Comparison of ENCODE assay signal across 9 cellular contexts in genomic region chrX:131288738-131289511, GRCh38. TPM values are rescaled to one million over a fixed set of nuclear protein-coding genes. Genes with fewer than 3 reads are reported as not detected.
A peak's percentile ranks its signal among the peaks of the same experiment; 100 is the strongest.
DNase-seq lines count a peak whose midpoint lies in the region; ATAC-seq, FAIRE-seq and TF ChIP-seq lines count a peak whose summit lies in the region.
"Had no signal": no experiment of that assay in that cellular context is flagged by ENCODE, and none has a peak within 500 bp of the region (broad histone marks: within the 10 kb centered on the region; RNA-seq: fewer than 3 reads in every experiment).

A gene with protein sequence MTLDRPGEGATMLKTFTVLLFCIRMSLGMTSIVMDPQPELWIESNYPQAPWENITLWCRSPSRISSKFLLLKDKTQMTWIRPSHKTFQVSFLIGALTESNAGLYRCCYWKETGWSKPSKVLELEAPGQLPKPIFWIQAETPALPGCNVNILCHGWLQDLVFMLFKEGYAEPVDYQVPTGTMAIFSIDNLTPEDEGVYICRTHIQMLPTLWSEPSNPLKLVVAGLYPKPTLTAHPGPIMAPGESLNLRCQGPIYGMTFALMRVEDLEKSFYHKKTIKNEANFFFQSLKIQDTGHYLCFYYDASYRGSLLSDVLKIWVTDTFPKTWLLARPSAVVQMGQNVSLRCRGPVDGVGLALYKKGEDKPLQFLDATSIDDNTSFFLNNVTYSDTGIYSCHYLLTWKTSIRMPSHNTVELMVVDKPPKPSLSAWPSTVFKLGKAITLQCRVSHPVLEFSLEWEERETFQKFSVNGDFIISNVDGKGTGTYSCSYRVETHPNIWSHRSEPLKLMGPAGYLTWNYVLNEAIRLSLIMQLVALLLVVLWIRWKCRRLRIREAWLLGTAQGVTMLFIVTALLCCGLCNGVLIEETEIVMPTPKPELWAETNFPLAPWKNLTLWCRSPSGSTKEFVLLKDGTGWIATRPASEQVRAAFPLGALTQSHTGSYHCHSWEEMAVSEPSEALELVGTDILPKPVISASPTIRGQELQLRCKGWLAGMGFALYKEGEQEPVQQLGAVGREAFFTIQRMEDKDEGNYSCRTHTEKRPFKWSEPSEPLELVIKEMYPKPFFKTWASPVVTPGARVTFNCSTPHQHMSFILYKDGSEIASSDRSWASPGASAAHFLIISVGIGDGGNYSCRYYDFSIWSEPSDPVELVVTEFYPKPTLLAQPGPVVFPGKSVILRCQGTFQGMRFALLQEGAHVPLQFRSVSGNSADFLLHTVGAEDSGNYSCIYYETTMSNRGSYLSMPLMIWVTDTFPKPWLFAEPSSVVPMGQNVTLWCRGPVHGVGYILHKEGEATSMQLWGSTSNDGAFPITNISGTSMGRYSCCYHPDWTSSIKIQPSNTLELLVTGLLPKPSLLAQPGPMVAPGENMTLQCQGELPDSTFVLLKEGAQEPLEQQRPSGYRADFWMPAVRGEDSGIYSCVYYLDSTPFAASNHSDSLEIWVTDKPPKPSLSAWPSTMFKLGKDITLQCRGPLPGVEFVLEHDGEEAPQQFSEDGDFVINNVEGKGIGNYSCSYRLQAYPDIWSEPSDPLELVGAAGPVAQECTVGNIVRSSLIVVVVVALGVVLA (N-terminal part only) (minus strand): TSS chrX:131289306. CDS start chrX:131286674, 2,632 bp downstream.

- H3K4me2 ChIP-seq in mammary epithelial cell (ENCODE audit: insufficient read depth, low read depth, low read length) (no peak within 1 kb of the TSS), mesenchymal stem cell (ENCODE audit: low read length, poor library complexity, severe bottlenecking) (peak within 1 kb of the TSS; percentile 75)

- no peak within 1 kb of the TSS for H3K23ac ChIP-seq in mesenchymal stem cell (ENCODE audit: low read length in 2 of 2)

- no peaks in the 10 kb centered on the region for H4K20me1 ChIP-seq in mammary epithelial cell (ENCODE audit: insufficient read depth, low read length)

- H4K8ac ChIP-seq in mesenchymal stem cell (ENCODE audit: low read length) = peak within 1 kb of the TSS; percentile 37

- no TSS peak for BruUV-seq in MCF 10A (replicated peaks; lab: Mats Ljungman, UMichigan)
- no TSS peak for BruUV-seq in mammary epithelial cell (replicated peaks; lab: Mats Ljungman, UMichigan)

- H2BK15ac ChIP-seq in mesenchymal stem cell (ENCODE audit: low read depth, poor library complexity, severe bottlenecking) = no peak within 1 kb of the TSS

- CTCF ChIA-PET in MCF 10A (lab: Yijun Ruan, JAX) (no interaction called here), mammary epithelial cell (lab: Charles Lee; ENCODE audit: low non-redundant PET) (no interaction called here)

- no peak within 1 kb of the TSS for H2BK120ac ChIP-seq in mesenchymal stem cell (ENCODE audit: low read depth, low read length)

- no peak for FAIRE-seq in HTR-8/SVneo (lab: Jason Lieb, UNC)

- peak; percentile 52 for ATAC-seq in aorta (ENCODE audit: low FRiP score)
- ATAC-seq in GM21717 (IDR thresholded peaks at IDR 0.05; ENCODE audit: unreplicated experiment) = no peak
- no peak for ATAC-seq in HG03139 (IDR thresholded peaks at IDR 0.05; ENCODE audit: unreplicated experiment)

- H3K4me1 ChIP-seq in mammary epithelial cell (ENCODE audit: insufficient read depth, low read length) = no peaks in the 10 kb centered on the region
- peaks cover 3% of the 10 kb centered on the region for H3K4me1 ChIP-seq in mesenchymal stem cell (ENCODE audit: control insufficient read depth, insufficient read depth, low read depth, low read length)
- H3K4me1 ChIP-seq in aorta (ENCODE audit: control insufficient read depth in 1 of 2, insufficient read depth in 2 of 2, low read length in 2 of 2) = no peaks in the 10 kb centered on the region

- peak within 1 kb of the TSS in 1 of 2 experiments; percentile 28 for H3K14ac ChIP-seq in mesenchymal stem cell (ENCODE audit: low read length in 2 of 2)

- H3K9me3 Mint-ChIP-seq in MCF 10A (ENCODE audit: unreplicated experiment) = no peaks in the 10 kb centered on the region

- H3K4me1 Mint-ChIP-seq in MCF 10A (ENCODE audit: insufficient read depth, unreplicated experiment) = no peaks in the 10 kb centered on the region

- no peak within 1 kb of the TSS for H2BK5ac ChIP-seq in mesenchymal stem cell (ENCODE audit: low read depth, low read length, poor library complexity, severe bottlenecking)

- POLR2A ChIA-PET in MCF 10A (lab: Yijun Ruan, JAX) = no interaction called here

- DNase-seq in MCF 10A (ENCODE audit: unreplicated experiment) = peak; percentile 21
- DNase-seq in mammary epithelial cell = no peak
- DNase-seq in choroid plexus epithelial cell (ENCODE audit: low read depth) = peak; percentile 3
- DNase-seq in mesenchymal stem cell = peak; percentile 55
- no peak for DNase-seq in aorta
- DNase-seq in HTR-8/SVneo (ENCODE audit: insufficient read length, low spot score) = no peak

- no peak within 1 kb of the TSS for H2AFZ ChIP-seq in mammary epithelial cell (ENCODE audit: low read depth, low read length)
- no peak within 1 kb of the TSS for H2AFZ ChIP-seq in mesenchymal stem cell (ENCODE audit: low read depth, low read length)

- whole genome bisulfite sequencing in mammary epithelial cell (ENCODE audit: low coverage, missing lambda C conversion rate) = 40% methylated on average over 17 of the region's 32 CpGs
- 2% methylated on average over 14 of the region's 32 CpGs for WGBS in mesenchymal stem cell
- 1 to 16% methylated on average over 32 of the region's 32 CpGs for WGBS in aorta, 2 donors

- H2BK12ac ChIP-seq in mesenchymal stem cell (ENCODE audit: low read length in 2 of 2) = no peak within 1 kb of the TSS

- H3K27ac Mint-ChIP-seq in MCF 10A (ENCODE audit: low read depth, unreplicated experiment) = no peak within 1 kb of the TSS

- TF ChIP-seq CTCF in MCF 10A (IDR thresholded peaks at IDR 0.05; ENCODE audit: unreplicated experiment) (no peak), mammary epithelial cell (conservative IDR thresholded peaks at IDR 0.05 in 1 of 2, IDR thresholded peaks at IDR 0.05 in 1 of 2; ENCODE audit: extremely low read depth in 1 of 2, insufficient read depth in 1 of 2, low read depth in 1 of 2, low read length in 2 of 2) (no peak), choroid plexus epithelial cell (conservative IDR thresholded peaks at IDR 0.05; ENCODE audit: low read depth, low read length) (no peak)

- H3K9ac ChIP-seq in mammary epithelial cell (ENCODE audit: insufficient read depth, low read length) (no peak within 1 kb of the TSS), mesenchymal stem cell (ENCODE audit: low read length) (peak within 1 kb of the TSS; percentile 29)

- no peak within 1 kb of the TSS for H3K4ac ChIP-seq in mesenchymal stem cell (ENCODE audit: low read depth in 1 of 2, low read length in 2 of 2)

- no peak within 1 kb of the TSS for H3K4me3 Mint-ChIP-seq in MCF 10A (ENCODE audit: unreplicated experiment)

- H3K79me2 ChIP-seq in mammary epithelial cell (ENCODE audit: insufficient read depth, low read length) = no peaks in the 10 kb centered on the region

- H3K27me3 Mint-ChIP-seq in MCF 10A (ENCODE audit: insufficient read depth, unreplicated experiment) = peaks cover 89% of the 10 kb centered on the region

- H3K36me3 Mint-ChIP-seq in MCF 10A (ENCODE audit: insufficient read depth, unreplicated experiment) = no peaks in the 10 kb centered on the region

- H3K79me1 ChIP-seq in mesenchymal stem cell (replicated peaks; ENCODE audit: low read length, poor library complexity, severe bottlenecking) = no peaks in the 10 kb centered on the region

- peak within 1 kb of the TSS in 1 of 2 experiments; percentile 24 for H3K18ac ChIP-seq in mesenchymal stem cell (ENCODE audit: low read depth in 1 of 2, low read length in 2 of 2)

- dilution Hi-C loops in mammary epithelial cell (cut with HindIII; ENCODE audit: low sequenced_read_pairs) = loop anchor here (10.0 kb wide), 1 partner anchor 54 kb away; no protein-coding TSS in a partner anchor

- H3K4me3 ChIP-seq in mammary epithelial cell (replicated peaks in 1 of 3; ENCODE audit: insufficient read depth in 1 of 3, low read depth in 2 of 3, low read length in 3 of 3) (no peak within 1 kb of the TSS), choroid plexus epithelial cell (ENCODE audit: low read depth, low read length) (no peak within 1 kb of the TSS), mesenchymal stem cell (ENCODE audit: insufficient read depth in 1 of 2, low read depth in 1 of 2, low read length in 2 of 2) (peak within 1 kb of the TSS; percentile 18 to 68), aorta (ENCODE audit: low read length in 2 of 2) (peak within 1 kb of the TSS in 1 of 2 donors; percentile 6)

- no peak within 1 kb of the TSS for H2AK5ac ChIP-seq in mesenchymal stem cell (ENCODE audit: low read length, severe bottlenecking)

- H3K9me3 ChIP-seq in mammary epithelial cell (replicated peaks; ENCODE audit: insufficient read depth, low read length) (no peaks in the 10 kb centered on the region), mesenchymal stem cell (ENCODE audit: control insufficient read depth, low read length) (no peaks in the 10 kb centered on the region), aorta (ENCODE audit: control insufficient read depth, low read length) (no peaks in the 10 kb centered on the region)

- intact Hi-C loops in MCF 10A (cut with micrococcal nuclease) (no loop called here), mammary epithelial cell (cut with micrococcal nuclease) (no loop called here), aorta (cut with DNase I) (no loop called here)

- in situ Hi-C loops in mammary epithelial cell (cut with MboI; ENCODE audit: low sequenced_read_pairs in 2 of 2) = no loop called here

- H3K27me3 ChIP-seq in mammary epithelial cell (ENCODE audit: insufficient read depth, low read length) = peaks cover 2% of the 10 kb centered on the region
- H3K27me3 ChIP-seq in mesenchymal stem cell (ENCODE audit: control insufficient read depth in 1 of 2, insufficient read depth in 1 of 2, low read length in 2 of 2) = peaks cover 0 to 43% of the 10 kb centered on the region in 2 experiments
- no peaks in the 10 kb centered on the region for H3K27me3 ChIP-seq in aorta (ENCODE audit: control insufficient read depth in 1 of 2, insufficient read depth in 2 of 2, low read length in 1 of 2)

- H3K27ac ChIP-seq in mammary epithelial cell (ENCODE audit: insufficient read depth, low read depth, low read length) (no peak within 1 kb of the TSS), mesenchymal stem cell (ENCODE audit: low read length, poor library complexity, severe bottlenecking) (no peak within 1 kb of the TSS), aorta (ENCODE audit: low read depth in 1 of 2, low read length in 2 of 2) (no peak within 1 kb of the TSS)
- H3K27ac ChIP-seq: C4-2B had no signal

- H3K36me3 ChIP-seq in mammary epithelial cell (ENCODE audit: insufficient read depth, low read length) = no peaks in the 10 kb centered on the region
- no peaks in the 10 kb centered on the region for H3K36me3 ChIP-seq in mesenchymal stem cell (ENCODE audit: control insufficient read depth in 1 of 2, insufficient read depth in 2 of 2, low read depth in 1 of 2, low read length in 2 of 2)
- H3K36me3 ChIP-seq in aorta (ENCODE audit: control insufficient read depth in 1 of 2, insufficient read depth in 2 of 2, low read length in 1 of 2) = no peaks in the 10 kb centered on the region

- H4K91ac ChIP-seq in mesenchymal stem cell (ENCODE audit: low read length) = no peak within 1 kb of the TSS

RNA-seq across cellular contexts. Expression of the gene that starts here (rescaled TPM):
- total RNA-seq in MCF 10A (2022) (not detected in 2 replicates), mammary epithelial cell (not detected), aorta (1 to 10 TPM; 2.5 to 3.2 TPM)
- polyA plus RNA-seq in mammary epithelial cell (not detected), aorta (under 1 TPM in 1 of 2 donors, not detected in 1; 0.97 TPM)
- polyA minus RNA-seq in mammary epithelial cell = not detected
- 8.4 TPM for polyA plus RNA-seq in mesenchymal stem cell (2013, experiment 1 of 2)
- 7.9 TPM for polyA plus RNA-seq in mesenchymal stem cell (2013, experiment 2 of 2)

Comparison
In these comparisons a context has a peak if more than half of its experiments do, and no peak if none do; other contexts are left out.
1. Peak in DNase-seq in MCF 10A; RNA of the gene not detected or under 1 TPM.
2. DNase-seq: peak in choroid plexus epithelial cell (single experiment) and mesenchymal stem cell (single experiment); none in mammary epithelial cell (single experiment), aorta (0 of 2) and HTR-8/SVneo (single experiment).
3. H3K4me3 ChIP-seq: peak in mesenchymal stem cell (2 of 2); none in mammary epithelial cell (0 of 3) and choroid plexus epithelial cell (single experiment).